ENCODE assay signal across 9 cellular contexts in the genomic region with DNA sequence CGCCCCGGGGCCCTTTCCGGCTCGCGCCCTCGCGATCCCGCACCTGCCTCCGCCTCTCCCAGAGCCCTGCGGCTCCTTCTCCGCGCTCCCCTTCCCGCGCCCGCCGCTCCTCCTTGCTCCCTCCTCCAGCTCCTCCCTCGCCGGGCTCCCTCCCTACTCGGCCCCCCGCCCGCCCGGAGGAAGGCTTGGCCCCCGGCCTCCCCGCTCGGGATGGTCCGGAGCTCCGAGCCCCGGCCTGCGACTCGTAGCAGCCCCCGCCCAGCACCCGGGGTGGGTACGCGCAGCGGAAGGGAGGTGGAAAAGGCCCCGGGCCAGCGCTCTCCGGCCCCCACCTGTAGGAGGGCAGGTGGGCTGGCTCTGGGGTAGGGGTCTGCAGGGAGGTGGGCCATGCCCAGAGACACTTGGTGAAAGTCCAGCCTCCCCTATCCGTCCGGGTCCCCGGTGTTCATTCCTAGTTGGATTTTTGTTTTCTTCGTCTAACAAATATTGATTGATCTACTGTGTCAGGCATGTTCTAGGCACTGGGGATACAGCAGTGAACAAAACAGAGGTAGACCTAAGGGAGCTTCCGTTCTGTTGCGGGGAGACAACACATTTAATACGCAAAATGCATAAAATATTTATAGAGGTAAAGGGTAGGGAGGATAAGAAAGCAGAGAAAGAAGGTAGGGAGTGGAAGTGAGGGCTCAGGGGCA. TPM values are rescaled to one million over a fixed set of nuclear protein-coding genes. Genes with fewer than 3 reads are reported as not detected.
A peak's percentile ranks its signal among the peaks of the same experiment; 100 is the strongest.
DNase-seq lines count a peak whose midpoint lies in the region; ATAC-seq, FAIRE-seq and TF ChIP-seq lines count a peak whose summit lies in the region.
"Had no signal": no experiment of that assay in that cellular context is flagged by ENCODE, and none has a peak within 500 bp of the region (broad histone marks: within the 10 kb centered on the region; RNA-seq: fewer than 3 reads in every experiment).

A gene with protein sequence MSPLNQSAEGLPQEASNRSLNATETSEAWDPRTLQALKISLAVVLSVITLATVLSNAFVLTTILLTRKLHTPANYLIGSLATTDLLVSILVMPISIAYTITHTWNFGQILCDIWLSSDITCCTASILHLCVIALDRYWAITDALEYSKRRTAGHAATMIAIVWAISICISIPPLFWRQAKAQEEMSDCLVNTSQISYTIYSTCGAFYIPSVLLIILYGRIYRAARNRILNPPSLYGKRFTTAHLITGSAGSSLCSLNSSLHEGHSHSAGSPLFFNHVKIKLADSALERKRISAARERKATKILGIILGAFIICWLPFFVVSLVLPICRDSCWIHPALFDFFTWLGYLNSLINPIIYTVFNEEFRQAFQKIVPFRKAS (minus strand): TSS at position 82 of the 695 bp plus-strand sequence. CDS start 23,283 bp downstream, outside the sequence.

- WGBS in pancreas, 2 donors = 3 to 4% methylated on average over 42 to 45 of the region's 45 CpGs

- CTCF ChIA-PET in PC-3 (lab: Charles Lee) = interaction anchor here (0.6 to 0.7 kb wide), 2 partner anchors 17 to 124 kb away, joined by 5 to 6 read pairs; no protein-coding TSS in a partner anchor

- peak within 1 kb of the TSS; percentile 29; the same call in 1 of the 2 replicates for H3K9ac ChIP-seq in PC-3 (ENCODE audit: low read length)

- POLR2A ChIA-PET in PC-3 (lab: Charles Lee; ENCODE audit: unreplicated experiment) = no interaction called here

- H3K27ac ChIP-seq in PC-3 (ENCODE audit: low read length) = no peak within 1 kb of the TSS
- H3K27ac ChIP-seq in pancreas = no peak within 1 kb of the TSS
- H3K27ac ChIP-seq: neutrophil had no signal

- peak; percentile 53 for ATAC-seq in PC-3
- peak; percentile 25 to 74 (median 64) for ATAC-seq in pancreas
- ATAC-seq in GM19324 (IDR thresholded peaks at IDR 0.05; ENCODE audit: low FRiP score, unreplicated experiment) = no peak
- ATAC-seq in GM21576 (IDR thresholded peaks at IDR 0.05; ENCODE audit: unreplicated experiment) = no peak

- H3K27me3 ChIP-seq in PC-3 (ENCODE audit: low read length) = peaks cover 6% of the 10 kb centered on the region
- peaks cover 0 to 8% (median 0%) of the 10 kb centered on the region in 4 donors for H3K27me3 ChIP-seq in pancreas

- H3K4me2 ChIP-seq in PC-3 (ENCODE audit: low read length) = peak within 1 kb of the TSS; percentile 92

- BruUV-seq in PC-3 (replicated peaks; lab: Mats Ljungman, UMichigan) = no TSS peak

- H3K4me1 ChIP-seq in PC-3 (ENCODE audit: insufficient read depth, low read length) = peaks cover 4% of the 10 kb centered on the region; the same call in 1 of the 2 replicates
- H3K4me1 ChIP-seq in pancreas = peaks cover 0 to 4% (median 0%) of the 10 kb centered on the region in 3 donors

- no peaks in the 10 kb centered on the region for H3K9me2 ChIP-seq in PC-3 (replicated peaks; ENCODE audit: low read length)

- no peak for DNase-seq in PC-3
- no peak for DNase-seq in epithelial cell of proximal tubule (ENCODE audit: low read depth)
- DNase-seq in pancreas = peak in 4 of 6 donors; percentile 22 to 75 (median 54)
- DNase-seq in NCI-H2029 (lab: John Stamatoyannopoulos, UW) = no peak
- no peak for DNase-seq in activated effector memory CD4-positive, alpha-beta T cell treated with anti-CD3 and anti-CD28 coated beads, Interleukin-2, amount 50 U/mL, for 16 hours

- H3K79me2 ChIP-seq in PC-3 (ENCODE audit: low read length) = no peaks in the 10 kb centered on the region

- peak within 1 kb of the TSS; percentile 89 for H2AFZ ChIP-seq in PC-3 (ENCODE audit: low read length)

- no peak for TF ChIP-seq CTCF in PC-3 (conservative IDR thresholded peaks at IDR 0.05; ENCODE audit: low read depth, low read length)
- no peak for TF ChIP-seq CTCF in epithelial cell of proximal tubule (conservative IDR thresholded peaks at IDR 0.05; ENCODE audit: low read depth, low read length)
- no peak for TF ChIP-seq CTCF in pancreas (IDR thresholded peaks at IDR 0.05)

- H3K9me3 ChIP-seq in PC-3 (ENCODE audit: low read length) (no peaks in the 10 kb centered on the region), pancreas (no peaks in the 10 kb centered on the region)
- H3K9me3 ChIP-seq: neutrophil had no signal

- no peaks in the 10 kb centered on the region for H4K20me1 ChIP-seq in PC-3 (ENCODE audit: low read length)

- intact Hi-C loops in PC-3 (cut with micrococcal nuclease) (no loop called here), pancreas (cut with DNase I) (no loop called here)

- no peak for FAIRE-seq in pancreas (lab: Jason Lieb, UNC)

- H3K4me3 ChIP-seq in GM08714 (ENCODE audit: low read length) (peak within 1 kb of the TSS; percentile 44), PC-3 (ENCODE audit: low read length) (peak within 1 kb of the TSS; percentile 75), epithelial cell of proximal tubule (ENCODE audit: low read depth, low read length) (peak within 1 kb of the TSS; percentile 34), pancreas (peak within 1 kb of the TSS; percentile 14 to 58 (median 26))

- H3K36me3 ChIP-seq in PC-3 (ENCODE audit: low read depth, low read length) (no peaks in the 10 kb centered on the region), pancreas (no peaks in the 10 kb centered on the region)
- H3K36me3 ChIP-seq: neutrophil had no signal

- H3F3A ChIP-seq in PC-3 (ENCODE audit: low read length, unreplicated experiment) = no peaks in the 10 kb centered on the region

RNA-seq across cellular contexts. Expression of the gene that starts here (rescaled TPM):
- total RNA-seq in PC-3 (2014; rRNA removed) (1.3 TPM in 2 replicates), epithelial cell of proximal tubule (0.58 TPM in 1 of 2 replicates, not detected in the other), pancreas (under 1 TPM in 4 of 6 donors, not detected in 2; 0.06 to 0.23 (median 0.20) TPM)
- polyA plus RNA-seq in pancreas = under 1 TPM; 0.14 to 0.15 TPM

Comparison
In these comparisons a context has a peak if more than half of its experiments do, and no peak if none do; other contexts are left out.
1. Peak in DNase-seq, ATAC-seq and H3K4me3 ChIP-seq in pancreas; RNA of the gene not detected or under 1 TPM.